In genomic region chr15:42156266-42156922, GRCh38 we compare ENCODE assay signal across 2 cellular contexts.
TF ChIP-seq lines count a peak whose summit lies in the region.

A gene with protein sequence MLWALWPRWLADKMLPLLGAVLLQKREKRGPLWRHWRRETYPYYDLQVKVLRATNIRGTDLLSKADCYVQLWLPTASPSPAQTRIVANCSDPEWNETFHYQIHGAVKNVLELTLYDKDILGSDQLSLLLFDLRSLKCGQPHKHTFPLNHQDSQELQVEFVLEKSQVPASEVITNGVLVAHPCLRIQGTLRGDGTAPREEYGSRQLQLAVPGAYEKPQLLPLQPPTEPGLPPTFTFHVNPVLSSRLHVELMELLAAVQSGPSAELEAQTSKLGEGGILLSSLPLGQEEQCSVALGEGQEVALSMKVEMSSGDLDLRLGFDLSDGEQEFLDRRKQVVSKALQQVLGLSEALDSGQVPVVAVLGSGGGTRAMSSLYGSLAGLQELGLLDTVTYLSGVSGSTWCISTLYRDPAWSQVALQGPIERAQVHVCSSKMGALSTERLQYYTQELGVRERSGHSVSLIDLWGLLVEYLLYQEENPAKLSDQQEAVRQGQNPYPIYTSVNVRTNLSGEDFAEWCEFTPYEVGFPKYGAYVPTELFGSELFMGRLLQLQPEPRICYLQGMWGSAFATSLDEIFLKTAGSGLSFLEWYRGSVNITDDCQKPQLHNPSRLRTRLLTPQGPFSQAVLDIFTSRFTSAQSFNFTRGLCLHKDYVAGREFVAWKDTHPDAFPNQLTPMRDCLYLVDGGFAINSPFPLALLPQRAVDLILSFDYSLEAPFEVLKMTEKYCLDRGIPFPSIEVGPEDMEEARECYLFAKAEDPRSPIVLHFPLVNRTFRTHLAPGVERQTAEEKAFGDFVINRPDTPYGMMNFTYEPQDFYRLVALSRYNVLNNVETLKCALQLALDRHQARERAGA (minus strand): TSS chr15:42156636. CDS start chr15:42156549, 87 bp downstream.

TF ChIP-seq in A549, 52 proteins besides CTCF, POLR2A, EP300 and RAD21:
- TF ChIP-seq EHF (CRISPR knock-in tag; IDR thresholded peaks at IDR 0.05) = no peak
- no peak for TF ChIP-seq KDM5A (IDR thresholded peaks at IDR 0.05)
- TF ChIP-seq MAX (IDR thresholded peaks at IDR 0.05) = no peak
- no peak for TF ChIP-seq PBX3 (IDR thresholded peaks at IDR 0.05)
- TF ChIP-seq NFE2L2 (conservative IDR thresholded peaks at IDR 0.05; ENCODE audit: low read length) = no peak
- no peak for TF ChIP-seq ATOH8 (CRISPR knock-in tag; IDR thresholded peaks at IDR 0.05; ENCODE audit: low read depth)
- no peak for TF ChIP-seq SMC3 (IDR thresholded peaks at IDR 0.05)
- no peak for TF ChIP-seq TP53 (CRISPR knock-in tag; IDR thresholded peaks at IDR 0.05)
- TF ChIP-seq HMGXB4 (CRISPR knock-in tag; IDR thresholded peaks at IDR 0.05; ENCODE audit: borderline replicate concordance) = no peak
- TF ChIP-seq, protein P1, sequence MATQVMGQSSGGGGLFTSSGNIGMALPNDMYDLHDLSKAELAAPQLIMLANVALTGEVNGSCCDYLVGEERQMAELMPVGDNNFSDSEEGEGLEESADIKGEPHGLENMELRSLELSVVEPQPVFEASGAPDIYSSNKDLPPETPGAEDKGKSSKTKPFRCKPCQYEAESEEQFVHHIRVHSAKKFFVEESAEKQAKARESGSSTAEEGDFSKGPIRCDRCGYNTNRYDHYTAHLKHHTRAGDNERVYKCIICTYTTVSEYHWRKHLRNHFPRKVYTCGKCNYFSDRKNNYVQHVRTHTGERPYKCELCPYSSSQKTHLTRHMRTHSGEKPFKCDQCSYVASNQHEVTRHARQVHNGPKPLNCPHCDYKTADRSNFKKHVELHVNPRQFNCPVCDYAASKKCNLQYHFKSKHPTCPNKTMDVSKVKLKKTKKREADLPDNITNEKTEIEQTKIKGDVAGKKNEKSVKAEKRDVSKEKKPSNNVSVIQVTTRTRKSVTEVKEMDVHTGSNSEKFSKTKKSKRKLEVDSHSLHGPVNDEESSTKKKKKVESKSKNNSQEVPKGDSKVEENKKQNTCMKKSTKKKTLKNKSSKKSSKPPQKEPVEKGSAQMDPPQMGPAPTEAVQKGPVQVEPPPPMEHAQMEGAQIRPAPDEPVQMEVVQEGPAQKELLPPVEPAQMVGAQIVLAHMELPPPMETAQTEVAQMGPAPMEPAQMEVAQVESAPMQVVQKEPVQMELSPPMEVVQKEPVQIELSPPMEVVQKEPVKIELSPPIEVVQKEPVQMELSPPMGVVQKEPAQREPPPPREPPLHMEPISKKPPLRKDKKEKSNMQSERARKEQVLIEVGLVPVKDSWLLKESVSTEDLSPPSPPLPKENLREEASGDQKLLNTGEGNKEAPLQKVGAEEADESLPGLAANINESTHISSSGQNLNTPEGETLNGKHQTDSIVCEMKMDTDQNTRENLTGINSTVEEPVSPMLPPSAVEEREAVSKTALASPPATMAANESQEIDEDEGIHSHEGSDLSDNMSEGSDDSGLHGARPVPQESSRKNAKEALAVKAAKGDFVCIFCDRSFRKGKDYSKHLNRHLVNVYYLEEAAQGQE (IDR thresholded peaks at IDR 0.05) = no peak

TF ChIP-seq in H1, 55 proteins besides CTCF, POLR2A, EP300 and RAD21:
- TF ChIP-seq RFX5 (IDR thresholded peaks at IDR 0.05; ENCODE audit: borderline replicate concordance, low read depth, low read length) = no peak
- no peak for TF ChIP-seq RXRA (IDR thresholded peaks at IDR 0.05; ENCODE audit: insufficient read depth, low read depth, low read length)
